In genomic region chr11:46420513-46420912, GRCh38 we compare ENCODE assay signal across 29 cellular contexts. TPM values are rescaled to one million over a fixed set of nuclear protein-coding genes. Genes with fewer than 3 reads are reported as not detected.
"Had no signal": no experiment of that assay in that cellular context is flagged by ENCODE, and none has a peak within 500 bp of the region (broad histone marks: within the 10 kb centered on the region; RNA-seq: fewer than 3 reads in every experiment).

No MANE protein-coding gene starts in this region.

- H3K4me1 Mint-ChIP-seq: immature natural killer cell; stimulated activated memory B cell treated with anti-CD40 and anti-IgM and Interleukin-4, amounts not matched to agents 10 μg/mL and 1 μg/mL and 100 μg/mL, for 72 hours had no signal

- H3K27ac Mint-ChIP-seq: naive thymus-derived CD8-positive, alpha-beta T cell; nephron; progenitor cell of endocrine pancreas; stimulated activated memory B cell treated with anti-CD40 and anti-IgM and Interleukin-4, amounts not matched to agents 10 μg/mL and 1 μg/mL and 100 μg/mL, for 72 hours; type B pancreatic cell had no signal

- DNase-seq: hypothalamus; immature natural killer cell; kidney; left colon; left lung; lower lobe of right lung; mammary epithelial cell; mesenchymal stem cell; naive thymus-derived CD8-positive, alpha-beta T cell; nucleus accumbens; right lobe of liver; stimulated activated CD4-positive, alpha-beta T cell treated with anti-CD3 and anti-CD28 coated beads, Interleukin-1b, Interleukin-23, amount 100 ng/mL, for 48 hours; stimulated activated CD4-positive, alpha-beta T cell treated with anti-CD3 and anti-CD28 coated beads, Interleukin-2, amount 100 ng/mL, for 48 hours; stimulated activated CD4-positive, alpha-beta T cell treated with anti-CD3 and anti-CD28 coated beads, Interleukin-4, amount 100 ng/mL, for 4 hours; stimulated activated CD8-positive, alpha-beta memory T cell treated with anti-CD3 and anti-CD28 coated beads, Interleukin-4, amount 100 ng/mL, for 48 hours; stimulated activated naive CD4-positive, alpha-beta T cell treated with Interleukin-2 at 50 U/mL for 16 hours; uterus had no signal

- H3K9me3 Mint-ChIP-seq: immature natural killer cell; naive thymus-derived CD8-positive, alpha-beta T cell; nephron; neural crest cell; stimulated activated memory B cell treated with anti-CD40 and anti-IgM and Interleukin-4, amounts not matched to agents 10 μg/mL and 1 μg/mL and 100 μg/mL, for 72 hours; type B pancreatic cell had no signal

- H3K36me3 ChIP-seq: uterus had no signal

- ATAC-seq: left colon; left lung; lower lobe of right lung; naive thymus-derived CD8-positive, alpha-beta T cell; right lobe of liver; stimulated activated memory B cell treated with anti-CD40 and anti-IgM and Interleukin-4, amounts not matched to agents 10 μg/mL and 1 μg/mL and 100 μg/mL, for 72 hours had no signal

- H3K27me3 ChIP-seq: left lung, right atrium auricular region, right lobe of liver, tibial nerve, uterus had no signal

- H3K4me3 Mint-ChIP-seq: immature natural killer cell; naive thymus-derived CD8-positive, alpha-beta T cell; nephron; neural crest cell; stimulated activated memory B cell treated with anti-CD40 and anti-IgM and Interleukin-4, amounts not matched to agents 10 μg/mL and 1 μg/mL and 100 μg/mL, for 72 hours; type B pancreatic cell had no signal

- H3K4me3 ChIP-seq: left lung, lower lobe of right lung, right atrium auricular region, right lobe of liver, smooth muscle cell, tibial nerve, uterus had no signal

- H3K27ac ChIP-seq: left lung, lower lobe of right lung, right lobe of liver, tibial nerve, uterus had no signal

- H3K27me3 Mint-ChIP-seq: naive thymus-derived CD8-positive, alpha-beta T cell; progenitor cell of endocrine pancreas; stimulated activated memory B cell treated with anti-CD40 and anti-IgM and Interleukin-4, amounts not matched to agents 10 μg/mL and 1 μg/mL and 100 μg/mL, for 72 hours; type B pancreatic cell had no signal

- H3K9me3 ChIP-seq: left lung, lower lobe of right lung, right atrium auricular region, right lobe of liver, tibial nerve, uterus had no signal

RNA-seq across cellular contexts. Expression of gene CHRM4, which starts 28.9 kb away (rescaled TPM):
- total RNA-seq: left lung, lower lobe of right lung, mucosa of gallbladder, renal cortical epithelial cell, right lobe of liver, skeletal muscle tissue, ureter had no signal
